Comparison of ENCODE assay signal across 23 cellular contexts in the genomic region with DNA sequence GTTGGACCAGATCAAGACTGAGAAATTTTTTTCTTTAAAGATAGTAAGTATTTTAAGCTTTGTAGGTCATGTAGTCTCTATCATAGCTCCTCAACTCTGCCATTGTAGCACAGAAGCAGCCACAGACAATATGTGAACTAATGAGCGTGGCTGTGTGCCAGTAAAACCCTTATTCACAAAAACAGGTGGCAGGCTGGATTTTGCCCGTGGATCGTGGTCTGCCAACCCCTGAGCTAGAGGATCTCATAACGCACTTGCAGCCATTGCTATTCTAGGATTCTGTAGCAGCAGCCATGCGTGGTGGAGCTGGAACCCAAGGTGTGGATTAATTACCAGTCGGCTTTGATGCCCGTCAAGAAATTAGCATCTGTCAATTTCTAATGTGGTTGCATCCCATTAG.
DNase-seq lines count a peak whose midpoint lies in the region; ATAC-seq lines count a peak whose summit lies in the region.
"Had no signal": no experiment of that assay in that cellular context is flagged by ENCODE, and none has a peak within 500 bp of the region (broad histone marks: within the 10 kb centered on the region; RNA-seq: fewer than 3 reads in every experiment).

No MANE protein-coding gene starts in this region.

- ATAC-seq in activated T-helper 17 cell treated with anti-CD3 and anti-CD28 coated beads, Interleukin-2, amount 50 U/mL, for 72 hours (replicated peaks): no peak
- ATAC-seq: left lobe of liver; naive thymus-derived CD4-positive, alpha-beta T cell had no signal

- peaks cover 51% of the 10 kb centered on the region for H3K4me1 ChIP-seq in SJCRH30

- no peak overlapping the region for H3K4me3 Mint-ChIP-seq in activated T-helper 17 cell treated with anti-CD3 and anti-CD28 coated beads, Interleukin-2, amount 50 U/mL, for 72 hours
- H3K4me3 Mint-ChIP-seq: activated B cell treated with CpG ODN at 0.5 μM for 24 hours, immature natural killer cell had no signal

- no peaks in the 10 kb centered on the region for H3K36me3 ChIP-seq in SJCRH30
- H3K36me3 ChIP-seq: cardiac muscle cell, transverse colon had no signal

- peak; percentile 44 for DNase-seq in DMS79 treated with DMSO at 0.1 percent for 48 hours (lab: John Stamatoyannopoulos, UW)
- DNase-seq in NCI-H1105 treated with DMSO at 0.1 percent for 48 hours (lab: John Stamatoyannopoulos, UW): peak; percentile 93
- peak; percentile 71 for DNase-seq in NCI-H345 (lab: John Stamatoyannopoulos, UW)
- DNase-seq in SJCRH30: peak; percentile 71 to 84
- no peak for DNase-seq in cerebellar nuclear complex (lab: John Stamatoyannopoulos, UW)
- no peak for DNase-seq in ureter (ENCODE audit: low spot score)
- no peak for DNase-seq in kidney tubule cell (ENCODE audit: low spot score)
- DNase-seq: activated B cell treated with CpG ODN at 0.5 μM for 24 hours; anterior cingulate cortex; esophagus squamous epithelium; hippocampal formation; immature natural killer cell; mesendoderm; naive thymus-derived CD4-positive, alpha-beta T cell; NCI-H187 treated with DMSO at 0.1 percent for 48 hours; occipital lobe had no signal

- H3K36me3 Mint-ChIP-seq in activated T-helper 17 cell treated with anti-CD3 and anti-CD28 coated beads, Interleukin-2, amount 50 U/mL, for 72 hours (ENCODE audit: low read depth): peaks cover 9% of the 10 kb centered on the region

- H3K9me3 Mint-ChIP-seq in activated T-helper 17 cell treated with anti-CD3 and anti-CD28 coated beads, Interleukin-2, amount 50 U/mL, for 72 hours: no peaks in the 10 kb centered on the region
- H3K9me3 Mint-ChIP-seq: activated naive CD4-positive, alpha-beta T cell treated with anti-CD3 and anti-CD28 coated beads, Interleukin-2, amount 50 U/mL, for 72 hours; dendritic cell treated with granulocyte-macrophage colony-stimulating factor and Interleukin-4, amounts not matched to agents 40 ng/mL and 50 ng/mL, for 4 days had no signal

- H3K27me3 Mint-ChIP-seq in activated T-helper 17 cell treated with anti-CD3 and anti-CD28 coated beads, Interleukin-2, amount 50 U/mL, for 72 hours: no peaks in the 10 kb centered on the region

- no peaks in the 10 kb centered on the region for H3K27me3 ChIP-seq in SJCRH30
- H3K27me3 ChIP-seq: cardiac muscle cell, esophagus squamous epithelium, transverse colon had no signal

- peak overlapping the region; percentile 33 for H3K27ac ChIP-seq in SJCRH30
- H3K27ac ChIP-seq: cardiac muscle cell, esophagus squamous epithelium, transverse colon had no signal

- no peak overlapping the region for H3K27ac Mint-ChIP-seq in activated T-helper 17 cell treated with anti-CD3 and anti-CD28 coated beads, Interleukin-2, amount 50 U/mL, for 72 hours
- H3K27ac Mint-ChIP-seq: activated naive CD4-positive, alpha-beta T cell treated with anti-CD3 and anti-CD28 coated beads, Interleukin-2, amount 50 U/mL, for 72 hours; immature natural killer cell had no signal

- H3K4me3 ChIP-seq in SJCRH30: no peak overlapping the region
- H3K4me3 ChIP-seq: cardiac muscle cell, esophagus squamous epithelium, skin epidermis, transverse colon had no signal

- no peaks in the 10 kb centered on the region; the same call in 1 of the 2 replicates for H3K9me3 ChIP-seq in SJCRH30 (replicated peaks)
- H3K9me3 ChIP-seq: esophagus squamous epithelium, transverse colon had no signal

- H3K4me1 Mint-ChIP-seq in activated T-helper 17 cell treated with anti-CD3 and anti-CD28 coated beads, Interleukin-2, amount 50 U/mL, for 72 hours: peaks cover 24% of the 10 kb centered on the region

Comparison
In these comparisons a context has a peak if more than half of its experiments do, and no peak if none do; other contexts are left out.
1. DNase-seq: peak in DMS79 treated with DMSO at 0.1 percent for 48 hours (single experiment), NCI-H1105 treated with DMSO at 0.1 percent for 48 hours (single experiment), NCI-H345 (single experiment) and SJCRH30 (2 of 2); none in cerebellar nuclear complex (0 of 2), ureter (single experiment) and kidney tubule cell (single experiment).